ENCODE assay signal across 11 cellular contexts in genomic region chr18:63290456-63291200, GRCh38. TPM values are rescaled to one million over a fixed set of nuclear protein-coding genes. Genes with fewer than 3 reads are reported as not detected.
DNase-seq lines count a peak whose midpoint lies in the region; ATAC-seq lines count a peak whose summit lies in the region.
"Had no signal": no experiment of that assay in that cellular context is flagged by ENCODE, and none has a peak within 500 bp of the region (broad histone marks: within the 10 kb centered on the region; RNA-seq: fewer than 3 reads in every experiment).

No MANE protein-coding gene starts in this region.

- H3K27ac ChIP-seq in effector memory CD4-positive, alpha-beta T cell (ENCODE audit: insufficient read depth, low read length, poor library complexity, severe bottlenecking): peak overlapping the region; percentile 29
- H3K27ac ChIP-seq: GM23248 had no signal

- H3K4me1 ChIP-seq in effector memory CD4-positive, alpha-beta T cell (ENCODE audit: control insufficient read depth, insufficient read depth, low read length, poor library complexity, severe bottlenecking): peaks cover 71% of the 10 kb centered on the region

- H3K27me3 ChIP-seq in effector memory CD4-positive, alpha-beta T cell (replicated peaks; ENCODE audit: control insufficient read depth, insufficient read depth, low read length, poor library complexity, severe bottlenecking): no peaks in the 10 kb centered on the region

- H3K36me3 ChIP-seq in effector memory CD4-positive, alpha-beta T cell (ENCODE audit: control insufficient read depth, insufficient read depth, low read length): peaks cover 6% of the 10 kb centered on the region

- peak overlapping the region; percentile 26 for H3K4me3 ChIP-seq in effector memory CD4-positive, alpha-beta T cell (ENCODE audit: insufficient read depth, low read depth, low read length, poor library complexity, severe bottlenecking)
- H3K4me3 ChIP-seq: GM23248 had no signal

- no peak for DNase-seq in activated CD4-positive, CD25-positive, alpha-beta regulatory T cell (lab: John Stamatoyannopoulos, UW)
- peak; percentile 33 to 48 for DNase-seq in activated CD4-positive, alpha-beta T cell treated with anti-CD3 and anti-CD28 coated beads, Interleukin-2, amount 50 U/mL, for 48 hours
- peak in 2 of 3 donors; percentile 16 to 26 for DNase-seq in effector memory CD4-positive, alpha-beta T cell
- peak; percentile 35 for DNase-seq in stimulated activated naive CD4-positive, alpha-beta T cell treated with Interleukin-2 at 50 U/mL for 16 hours (lab: John Stamatoyannopoulos, UW)
- DNase-seq in Kasumi-1 (lab: John Stamatoyannopoulos, UW) (no peak), left lobe of liver (ENCODE audit: low spot score) (no peak), NCI-H226 (no peak)
- DNase-seq: GM23248, kidney glomerular epithelial cell, NCI-H524 treated with DMSO at 0.1 percent for 48 hours had no signal

- peak; percentile 22 to 59 for ATAC-seq in activated CD4-positive, CD25-positive, alpha-beta regulatory T cell treated with anti-CD3 and anti-CD28 coated beads, Interleukin-2, amount 50 U/mL, for 24 hours
- no peak for ATAC-seq in left lobe of liver

- no peaks in the 10 kb centered on the region for H3K9me3 ChIP-seq in effector memory CD4-positive, alpha-beta T cell (ENCODE audit: control insufficient read depth, low read length)

RNA-seq across cellular contexts. Expression of gene BCL2, which starts 28.9 kb away (rescaled TPM):
- 1.0 TPM for total RNA-seq in left lobe of liver

Comparison
In these comparisons a context has a peak if more than half of its experiments do, and no peak if none do; other contexts are left out.
1. DNase-seq: peak in activated CD4-positive, alpha-beta T cell treated with anti-CD3 and anti-CD28 coated beads, Interleukin-2, amount 50 U/mL, for 48 hours (2 of 2), effector memory CD4-positive, alpha-beta T cell (2 of 3) and stimulated activated naive CD4-positive, alpha-beta T cell treated with Interleukin-2 at 50 U/mL for 16 hours (single experiment); none in activated CD4-positive, CD25-positive, alpha-beta regulatory T cell (0 of 4), Kasumi-1 (0 of 2), left lobe of liver (single experiment) and NCI-H226 (single experiment).